In genomic region chr12:119544780-119545625, GRCh38 we compare ENCODE assay signal across 8 cellular contexts. TPM values are rescaled to one million over a fixed set of nuclear protein-coding genes. Genes with fewer than 3 reads are reported as not detected.
A peak's percentile ranks its signal among the peaks of the same experiment; 100 is the strongest.
DNase-seq lines count a peak whose midpoint lies in the region; ATAC-seq and TF ChIP-seq lines count a peak whose summit lies in the region.

No MANE protein-coding gene starts in this region.

- H3K9ac ChIP-seq in adipocyte (ENCODE audit: low read length), result no peak overlapping the region

- H3K27me3 ChIP-seq in adipocyte (replicated peaks; ENCODE audit: control insufficient read depth, insufficient read depth, low read length), result peaks cover 24% of the 10 kb centered on the region

- DNase-seq in AG08395 (ENCODE audit: low spot score), result peak; percentile 84
- peak; percentile 73 for DNase-seq in NAMALWA (ENCODE audit: low spot score)
- DNase-seq in adipocyte (ENCODE audit: low read depth), result peak; percentile 86
- DNase-seq in left cardiac atrium, result peak; percentile 67
- peak; percentile 84 for DNase-seq in retina

- no peaks in the 10 kb centered on the region for H3K4me1 ChIP-seq in adipocyte (ENCODE audit: control insufficient read depth, insufficient read depth, low read length)

- H3K36me3 ChIP-seq in adipocyte (ENCODE audit: control insufficient read depth, insufficient read depth, low read length, severe bottlenecking), result no peaks in the 10 kb centered on the region

- ATAC-seq in GM18907 (IDR thresholded peaks at IDR 0.05; ENCODE audit: unreplicated experiment) (peak; percentile 65), SK-N-SH treated with all-trans-retinoic acid at 6 μM for 48 hours (peak; percentile 88), left cardiac atrium (peak; percentile 63 to 80), HG02678 (IDR thresholded peaks at IDR 0.05; ENCODE audit: unreplicated experiment) (no peak)

- H3K4me3 ChIP-seq in adipocyte (ENCODE audit: low read length), result no peak overlapping the region

- H3K9me3 ChIP-seq in adipocyte (ENCODE audit: control insufficient read depth, low read length), result no peaks in the 10 kb centered on the region

- intact Hi-C loops in left cardiac atrium (cut with DNase I), result loop anchor here (1.0 to 10.0 kb wide), 3 partner anchors 98 to 430 kb away; no protein-coding TSS in a partner anchor

TF ChIP-seq in SK-N-SH treated with all-trans-retinoic acid at 6 μM for 48 hours, 23 proteins besides CTCF, POLR2A, EP300 and RAD21:
- TF ChIP-seq ZFP30 (CRISPR knock-in tag; IDR thresholded peaks at IDR 0.05), result no peak
- no peak for TF ChIP-seq OSR1 (CRISPR knock-in tag; IDR thresholded peaks at IDR 0.05)
- TF ChIP-seq, protein P1, sequence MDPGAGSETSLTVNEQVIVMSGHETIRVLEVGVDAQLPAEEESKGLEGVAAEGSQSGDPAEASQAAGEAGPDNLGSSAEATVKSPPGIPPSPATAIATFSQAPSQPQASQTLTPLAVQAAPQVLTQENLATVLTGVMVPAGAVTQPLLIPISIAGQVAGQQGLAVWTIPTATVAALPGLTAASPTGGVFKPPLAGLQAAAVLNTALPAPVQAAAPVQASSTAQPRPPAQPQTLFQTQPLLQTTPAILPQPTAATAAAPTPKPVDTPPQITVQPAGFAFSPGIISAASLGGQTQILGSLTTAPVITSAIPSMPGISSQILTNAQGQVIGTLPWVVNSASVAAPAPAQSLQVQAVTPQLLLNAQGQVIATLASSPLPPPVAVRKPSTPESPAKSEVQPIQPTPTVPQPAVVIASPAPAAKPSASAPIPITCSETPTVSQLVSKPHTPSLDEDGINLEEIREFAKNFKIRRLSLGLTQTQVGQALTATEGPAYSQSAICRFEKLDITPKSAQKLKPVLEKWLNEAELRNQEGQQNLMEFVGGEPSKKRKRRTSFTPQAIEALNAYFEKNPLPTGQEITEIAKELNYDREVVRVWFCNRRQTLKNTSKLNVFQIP (CRISPR knock-in tag; IDR thresholded peaks at IDR 0.05; ENCODE audit: borderline replicate concordance, low read depth), result no peak
- TF ChIP-seq CSDC2 (CRISPR knock-in tag; IDR thresholded peaks at IDR 0.05), result no peak
- no peak for TF ChIP-seq ISL1 (CRISPR knock-in tag; IDR thresholded peaks at IDR 0.05)
- no peak for TF ChIP-seq ZNF8 (CRISPR knock-in tag; IDR thresholded peaks at IDR 0.05)
- no peak for TF ChIP-seq ZNF70 (CRISPR knock-in tag; IDR thresholded peaks at IDR 0.05)
- TF ChIP-seq GLIS3 (CRISPR knock-in tag; IDR thresholded peaks at IDR 0.05), result no peak
- TF ChIP-seq PATZ1 (CRISPR knock-in tag; IDR thresholded peaks at IDR 0.05; ENCODE audit: borderline replicate concordance), result no peak
- TF ChIP-seq, protein P2, sequence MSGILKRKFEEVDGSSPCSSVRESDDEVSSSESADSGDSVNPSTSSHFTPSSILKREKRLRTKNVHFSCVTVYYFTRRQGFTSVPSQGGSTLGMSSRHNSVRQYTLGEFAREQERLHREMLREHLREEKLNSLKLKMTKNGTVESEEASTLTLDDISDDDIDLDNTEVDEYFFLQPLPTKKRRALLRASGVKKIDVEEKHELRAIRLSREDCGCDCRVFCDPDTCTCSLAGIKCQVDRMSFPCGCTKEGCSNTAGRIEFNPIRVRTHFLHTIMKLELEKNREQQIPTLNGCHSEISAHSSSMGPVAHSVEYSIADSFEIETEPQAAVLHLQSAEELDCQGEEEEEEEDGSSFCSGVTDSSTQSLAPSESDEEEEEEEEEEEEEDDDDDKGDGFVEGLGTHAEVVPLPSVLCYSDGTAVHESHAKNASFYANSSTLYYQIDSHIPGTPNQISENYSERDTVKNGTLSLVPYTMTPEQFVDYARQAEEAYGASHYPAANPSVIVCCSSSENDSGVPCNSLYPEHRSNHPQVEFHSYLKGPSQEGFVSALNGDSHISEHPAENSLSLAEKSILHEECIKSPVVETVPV (CRISPR knock-in tag; IDR thresholded peaks at IDR 0.05), result no peak
- no peak for TF ChIP-seq ZFP3 (CRISPR knock-in tag; IDR thresholded peaks at IDR 0.05)
- TF ChIP-seq ZC3H10 (CRISPR knock-in tag; IDR thresholded peaks at IDR 0.05), result no peak
- no peak for TF ChIP-seq BACH2 (CRISPR knock-in tag; IDR thresholded peaks at IDR 0.05; ENCODE audit: borderline replicate concordance)
- TF ChIP-seq PPARA (CRISPR knock-in tag; IDR thresholded peaks at IDR 0.05; ENCODE audit: borderline replicate concordance), result no peak
- TF ChIP-seq ARNTL (CRISPR knock-in tag; IDR thresholded peaks at IDR 0.05; ENCODE audit: borderline replicate concordance, low read depth), result no peak
- no peak for TF ChIP-seq TCF4 (CRISPR knock-in tag; IDR thresholded peaks at IDR 0.05; ENCODE audit: borderline replicate concordance)
- TF ChIP-seq RARB (CRISPR knock-in tag; IDR thresholded peaks at IDR 0.05), result no peak

RNA-seq across cellular contexts. Expression of gene TMEM233, which starts 48.6 kb away (rescaled TPM):
- under 1 TPM; 0.50 to 0.84 TPM for total RNA-seq in left cardiac atrium
